Comparison of ENCODE assay signal across 8 cellular contexts in the genomic region with DNA sequence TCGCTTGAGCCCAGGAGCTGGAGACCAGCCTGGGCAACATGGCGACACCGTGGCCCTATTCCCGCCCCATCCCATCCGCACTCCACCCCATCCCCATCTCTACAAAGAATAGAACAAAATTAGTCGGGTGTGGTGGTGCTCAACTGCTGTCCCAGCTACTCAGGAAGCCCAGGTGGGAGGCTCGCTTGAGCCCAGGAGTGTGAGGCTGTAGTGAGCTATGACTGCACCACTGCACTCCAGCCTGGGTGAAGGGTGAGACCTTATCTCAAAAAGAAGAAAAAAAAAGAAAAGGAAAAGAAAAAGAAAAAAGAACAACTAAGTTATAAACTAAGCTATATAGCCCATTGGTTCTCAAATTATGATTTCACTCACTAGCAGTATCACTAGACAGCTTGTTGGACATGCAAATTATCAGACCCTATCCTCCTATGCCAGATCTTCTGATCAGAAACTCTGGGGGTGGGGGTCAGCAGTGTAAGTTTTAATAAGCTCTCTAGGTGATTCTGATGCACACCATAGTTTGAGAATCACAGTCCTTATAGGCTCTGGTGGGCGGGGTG. TPM values are rescaled to one million over a fixed set of nuclear protein-coding genes. Genes with fewer than 3 reads are reported as not detected.
DNase-seq lines count a peak whose midpoint lies in the region; ATAC-seq and TF ChIP-seq lines count a peak whose summit lies in the region.

No MANE protein-coding gene starts in this region.

- no peaks in the 10 kb centered on the region for H3K36me3 ChIP-seq in muscle layer of colon (ENCODE audit: insufficient read depth, low read length)

- DNase-seq in AG10803 (ENCODE audit: low read depth) (no peak), astrocyte of the spinal cord (ENCODE audit: low read depth, low spot score) (no peak), NCI-H1105 treated with DMSO at 0.1 percent for 48 hours (lab: John Stamatoyannopoulos, UW) (no peak), DMS114 treated with DMSO at 0.1 percent for 48 hours (lab: John Stamatoyannopoulos, UW; ENCODE audit: unreplicated experiment) (no peak), KBM-7 (no peak)

- no peaks in the 10 kb centered on the region for H3K9me3 ChIP-seq in muscle layer of colon (ENCODE audit: low read length)

- H3K27me3 ChIP-seq in muscle layer of colon (ENCODE audit: control insufficient read depth in 1 of 2, insufficient read depth in 2 of 2, low read length in 2 of 2) = no peaks in the 10 kb centered on the region

- H3K4me3 ChIP-seq in AG10803 (ENCODE audit: low read length) (peak overlapping the region; percentile 83), astrocyte of the spinal cord (ENCODE audit: low read depth, low read length) (peak overlapping the region; percentile 88), muscle layer of colon (ENCODE audit: low read depth in 1 of 2, low read length in 2 of 2) (peak overlapping the region in 1 of 2 donors; percentile 93)

- peak overlapping the region; percentile 99 for H3K27ac ChIP-seq in muscle layer of colon (ENCODE audit: low read depth, low read length)

- peak overlapping the region; percentile 87 for H3K9ac ChIP-seq in muscle layer of colon (ENCODE audit: low read length)

- in situ Hi-C loops in astrocyte of the spinal cord (cut with HindIII; ENCODE audit: low sequenced_read_pairs) (no loop called here), KBM-7 (cut with MboI; ENCODE audit: low pct_unique_long_range_greater_than_20kb, low sequenced_read_pairs) (no loop called here)

- H3K4me1 ChIP-seq in muscle layer of colon (ENCODE audit: insufficient read depth, low read length) = peaks cover 35% of the 10 kb centered on the region

- ATAC-seq in HG03095 (IDR thresholded peaks at IDR 0.05; ENCODE audit: unreplicated experiment) (peak; percentile 16), esophagus mucosa (no peak)

- no peak for TF ChIP-seq CTCF in AG10803 (conservative IDR thresholded peaks at IDR 0.05; ENCODE audit: low read length)
- TF ChIP-seq CTCF in astrocyte of the spinal cord (IDR thresholded peaks at IDR 0.05; ENCODE audit: low read depth, low read length) = no peak

RNA-seq across cellular contexts. Expression of a gene that starts 0.5 kb away (rescaled TPM):
- 57.5 TPM for total RNA-seq in esophagus mucosa

RNA-seq across cellular contexts. Expression of a gene that starts 59.4 kb away (rescaled TPM):
- 138 TPM for total RNA-seq in esophagus mucosa
